In genomic region chr2:174522553-174522952, GRCh38 we compare ENCODE assay signal across 8 cellular contexts. TPM values are rescaled to one million over a fixed set of nuclear protein-coding genes. Genes with fewer than 3 reads are reported as not detected.
A peak's percentile ranks its signal among the peaks of the same experiment; 100 is the strongest.
DNase-seq lines count a peak whose midpoint lies in the region; ATAC-seq and TF ChIP-seq lines count a peak whose summit lies in the region.

No MANE protein-coding gene starts in this region.

- WGBS in esophagus muscularis mucosa = 14% methylated on average over 3 of the region's 3 CpGs
- 24 to 38% (median 30%) methylated on average over 3 of the region's 3 CpGs for WGBS in psoas muscle, 3 donors

- no peaks in the 10 kb centered on the region for H3K9me3 ChIP-seq in esophagus muscularis mucosa
- H3K9me3 ChIP-seq in psoas muscle = no peaks in the 10 kb centered on the region

- H3K4me3 ChIP-seq in esophagus muscularis mucosa (no peak overlapping the region), psoas muscle (no peak overlapping the region)

- no peak for DNase-seq in GM10266 (ENCODE audit: extremely low spot score)
- peak; percentile 79 for DNase-seq in NOMO-1 treated with DMSO at 0.1 percent for 48 hours (lab: John Stamatoyannopoulos, UW; ENCODE audit: unreplicated experiment)
- no peak for DNase-seq in esophagus muscularis mucosa (ENCODE audit: extremely low spot score)
- no peak for DNase-seq in psoas muscle
- no peak for DNase-seq in DMS79 treated with DMSO at 0.1 percent for 48 hours (lab: John Stamatoyannopoulos, UW)
- DNase-seq in activated CD4-positive, alpha-beta T cell treated with anti-CD3 and anti-CD28 coated beads for 4 hours = no peak
- DNase-seq in iPS-NIHi7 (ENCODE audit: extremely low spot score) = no peak
- DNase-seq in activated naive CD8-positive, alpha-beta T cell treated with anti-CD3 and anti-CD28 coated beads for 36 hours = no peak

- no peak for TF ChIP-seq EP300 in esophagus muscularis mucosa (IDR thresholded peaks at IDR 0.05)

- ATAC-seq in psoas muscle = no peak

- no peak overlapping the region for H3K4me3 Mint-ChIP-seq in activated naive CD8-positive, alpha-beta T cell treated with anti-CD3 and anti-CD28 coated beads for 36 hours

- H3K27ac ChIP-seq in esophagus muscularis mucosa (replicated peaks in 1 of 4) = no peak overlapping the region
- no peak overlapping the region for H3K27ac ChIP-seq in psoas muscle

- H3K36me3 Mint-ChIP-seq in activated naive CD8-positive, alpha-beta T cell treated with anti-CD3 and anti-CD28 coated beads for 36 hours = peaks cover 3% of the 10 kb centered on the region

- H3K27ac Mint-ChIP-seq in activated naive CD8-positive, alpha-beta T cell treated with anti-CD3 and anti-CD28 coated beads for 36 hours = no peak overlapping the region

- TF ChIP-seq CTCF in GM10266 (IDR thresholded peaks at IDR 0.05; ENCODE audit: control insufficient read depth, insufficient read depth, low read depth, missing control alignments) = peak; percentile 13
- TF ChIP-seq CTCF in esophagus muscularis mucosa (IDR thresholded peaks at IDR 0.05) = peak; percentile 31 to 43 (median 38)
- peak; percentile 20 for TF ChIP-seq CTCF in psoas muscle (IDR thresholded peaks at IDR 0.05)

- peaks cover 13% of the 10 kb centered on the region for H3K4me1 Mint-ChIP-seq in activated naive CD8-positive, alpha-beta T cell treated with anti-CD3 and anti-CD28 coated beads for 36 hours

- H3K36me3 ChIP-seq in esophagus muscularis mucosa (no peaks in the 10 kb centered on the region), psoas muscle (ENCODE audit: insufficient read depth in 1 of 2, low read depth in 1 of 2) (no peaks in the 10 kb centered on the region)

- H3K4me1 ChIP-seq in esophagus muscularis mucosa (peaks cover 0 to 7% (median 0%) of the 10 kb centered on the region in 4 donors), psoas muscle (no peaks in the 10 kb centered on the region)

- H3K9me3 Mint-ChIP-seq in activated naive CD8-positive, alpha-beta T cell treated with anti-CD3 and anti-CD28 coated beads for 36 hours = peaks cover 2% of the 10 kb centered on the region

- H3K27me3 ChIP-seq in esophagus muscularis mucosa (no peaks in the 10 kb centered on the region), psoas muscle (ENCODE audit: insufficient read depth in 3 of 3, low read length in 2 of 3) (peaks cover 0 to 5% (median 3%) of the 10 kb centered on the region in 3 donors)

- no peak for TF ChIP-seq POLR2A in esophagus muscularis mucosa (IDR thresholded peaks at IDR 0.05; ENCODE audit: low read depth)

- no peaks in the 10 kb centered on the region for H3K27me3 Mint-ChIP-seq in activated naive CD8-positive, alpha-beta T cell treated with anti-CD3 and anti-CD28 coated beads for 36 hours

- intact Hi-C loops in esophagus muscularis mucosa (cut with DNase I) = loop anchor here (2.0 kb wide), 1 partner anchor 60 kb away; no protein-coding TSS in a partner anchor
- intact Hi-C loops in psoas muscle (cut with DNase I) = loop anchor here (5.0 kb wide), 1 partner anchor 60 kb away; no protein-coding TSS in a partner anchor

RNA-seq across cellular contexts. Expression of gene GPR155, which starts 35.7 kb away (rescaled TPM):
- 10 to 100 TPM; 28.8 to 43.2 (median 39.1) TPM for total RNA-seq in esophagus muscularis mucosa
- total RNA-seq in psoas muscle = 1 to 10 TPM; 5.1 to 9.7 (median 6.5) TPM
- polyA plus RNA-seq in psoas muscle = 1 to 10 TPM; 1.0 to 4.9 (median 1.7) TPM
- total RNA-seq in activated naive CD8-positive, alpha-beta T cell treated with anti-CD3 and anti-CD28 coated beads for 36 hours = 10 to 100 TPM in 1 of 2 experiments, 1 to 10 TPM in 1; 9.4 to 14.5 TPM
